ENCODE assay signal across 8 cellular contexts in the genomic region with DNA sequence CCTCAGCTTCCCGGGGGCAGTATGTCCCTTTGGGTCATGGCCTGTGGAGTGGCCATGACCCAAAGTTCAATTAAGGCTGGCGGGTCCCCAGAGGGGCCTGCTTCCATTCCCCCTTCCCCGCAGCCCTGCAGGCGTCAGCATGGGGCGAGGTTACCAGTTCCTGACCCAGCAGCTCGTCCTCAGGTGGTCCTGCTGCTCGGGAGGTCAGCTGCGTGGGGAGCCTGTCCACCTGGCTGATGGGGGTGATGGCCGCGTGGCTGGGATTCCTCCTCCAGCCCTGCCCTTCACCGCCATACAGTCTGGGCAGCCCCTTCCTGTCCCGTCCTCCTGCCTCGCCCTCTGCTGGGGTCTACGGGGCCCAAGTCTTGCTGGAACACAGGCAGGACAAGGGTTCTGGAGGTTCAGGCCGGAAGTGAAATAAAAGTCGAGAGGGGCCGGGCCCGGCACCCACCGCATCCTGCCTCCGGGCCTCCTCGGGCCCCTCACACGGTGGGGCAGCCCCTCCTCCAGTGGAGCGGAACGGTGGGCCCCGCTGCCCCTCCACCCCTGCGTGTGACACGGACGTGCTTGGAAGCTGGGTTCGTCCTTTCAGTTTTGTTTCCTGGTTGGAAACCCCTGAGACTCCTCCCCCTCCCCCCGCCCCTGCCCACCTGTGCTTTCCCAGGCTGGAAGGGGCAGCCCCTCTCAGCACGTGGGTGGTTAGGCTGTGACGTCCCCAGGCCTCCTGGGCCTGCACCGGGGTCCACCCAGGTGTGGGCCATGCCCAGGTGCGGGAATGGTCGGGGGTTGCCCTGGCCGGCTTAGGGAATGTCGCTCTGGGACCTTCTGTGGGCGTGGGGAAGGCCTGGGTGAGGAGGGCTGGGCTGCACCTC. TPM values are rescaled to one million over a fixed set of nuclear protein-coding genes. Genes with fewer than 3 reads are reported as not detected.
DNase-seq lines count a peak whose midpoint lies in the region; ATAC-seq and TF ChIP-seq lines count a peak whose summit lies in the region.

No MANE protein-coding gene starts in this region.

- H3K4me2 ChIP-seq in fibroblast of lung (ENCODE audit: extremely low read depth, insufficient read depth, low read length): peak overlapping the region; percentile 29

- POLR2A ChIA-PET in activated CD4-positive, alpha-beta memory T cell treated with anti-CD3 and anti-CD28 coated beads for 36 hours (lab: Charles Lee): interaction anchor here (0.6 to 12.3 kb wide), 21 partner anchors 8 to 200 kb away, joined by 3 to 298 read pairs (median 6); partner anchors contain the start of genes EXOC7, FOXJ1, RNF157 and SRP68

- no peak overlapping the region for H3K4me3 ChIP-seq in fibroblast of lung (replicated peaks in 1 of 4; ENCODE audit: control extremely low read depth in 1 of 4, insufficient read depth in 1 of 4, low read depth in 3 of 4, low read length in 4 of 4)

- DNase-seq in activated CD4-positive, alpha-beta memory T cell treated with anti-CD3 and anti-CD28 coated beads for 36 hours: peak; percentile 94
- DNase-seq in fibroblast of lung (ENCODE audit: low read depth in 2 of 2): no peak
- DNase-seq in stimulated activated CD4-positive, alpha-beta T cell treated with anti-CD3 and anti-CD28 coated beads, Interleukin-12 subunit alpha, Interleukin-12 subunit beta, amount 100 ng/mL, for 48 hours (ENCODE audit: low read depth in 2 of 3, low spot score in 1 of 3): peak; percentile 82 to 90 (median 86)
- DNase-seq in NCI-H2081 treated with DMSO at 0.1 percent for 48 hours (lab: John Stamatoyannopoulos, UW): no peak
- DNase-seq in OCI-M2 (lab: John Stamatoyannopoulos, UW; ENCODE audit: unreplicated experiment): no peak

- peaks cover 9% of the 10 kb centered on the region for H3K4me1 ChIP-seq in fibroblast of lung (ENCODE audit: control insufficient read depth, extremely low read depth, insufficient read depth, low read length)

- H3K9me3 Mint-ChIP-seq in activated CD4-positive, alpha-beta memory T cell treated with anti-CD3 and anti-CD28 coated beads for 36 hours: no peaks in the 10 kb centered on the region

- H3K27ac Mint-ChIP-seq in activated CD4-positive, alpha-beta memory T cell treated with anti-CD3 and anti-CD28 coated beads for 36 hours: peak overlapping the region; percentile 98

- H3K27ac ChIP-seq in fibroblast of lung (ENCODE audit: insufficient read depth, low read length): no peak overlapping the region

- H3K36me3 ChIP-seq in fibroblast of lung (ENCODE audit: control insufficient read depth, insufficient read depth, low read length): peaks cover 12% of the 10 kb centered on the region

- peaks cover 51% of the 10 kb centered on the region for H3K4me1 Mint-ChIP-seq in activated CD4-positive, alpha-beta memory T cell treated with anti-CD3 and anti-CD28 coated beads for 36 hours (ENCODE audit: low read depth)

- H3K79me2 ChIP-seq in fibroblast of lung (ENCODE audit: control insufficient read depth, insufficient read depth, low read length): peaks cover 24% of the 10 kb centered on the region

- H3K27me3 ChIP-seq in fibroblast of lung (ENCODE audit: control insufficient read depth, insufficient read depth, low read length): no peaks in the 10 kb centered on the region

- H3K4me3 Mint-ChIP-seq in activated CD4-positive, alpha-beta memory T cell treated with anti-CD3 and anti-CD28 coated beads for 36 hours: peak overlapping the region; percentile 85

- no peaks in the 10 kb centered on the region for H3K9me3 ChIP-seq in fibroblast of lung (ENCODE audit: control insufficient read depth, insufficient read depth, low read depth, low read length)

- H2AFZ ChIP-seq in fibroblast of lung (ENCODE audit: low read length): no peak overlapping the region

- intact Hi-C loops in activated CD4-positive, alpha-beta memory T cell treated with anti-CD3 and anti-CD28 coated beads for 36 hours (cut with micrococcal nuclease): loop anchor here (1.0 to 10.0 kb wide), 4 partner anchors 8 to 367 kb away; partner anchors contain the start of genes GALR2, MRPL38 and SRP68

- CTCF ChIA-PET in activated CD4-positive, alpha-beta memory T cell treated with anti-CD3 and anti-CD28 coated beads for 36 hours (lab: Charles Lee): interaction anchor here (0.8 to 5.0 kb wide), 8 partner anchors 8 to 151 kb away, joined by 3 to 38 read pairs (median 7); no protein-coding TSS in a partner anchor

- peaks cover 45% of the 10 kb centered on the region for H3K36me3 Mint-ChIP-seq in activated CD4-positive, alpha-beta memory T cell treated with anti-CD3 and anti-CD28 coated beads for 36 hours

- H4K20me1 ChIP-seq in fibroblast of lung (ENCODE audit: control insufficient read depth, extremely low read depth, insufficient read depth, low read length): no peaks in the 10 kb centered on the region

- no peak overlapping the region for H3K9ac ChIP-seq in fibroblast of lung (ENCODE audit: insufficient read depth, low read length)

- no peaks in the 10 kb centered on the region for H3K27me3 Mint-ChIP-seq in activated CD4-positive, alpha-beta memory T cell treated with anti-CD3 and anti-CD28 coated beads for 36 hours

- no peak for TF ChIP-seq CTCF in fibroblast of lung (conservative IDR thresholded peaks at IDR 0.05 in 1 of 2, IDR thresholded peaks at IDR 0.05 in 1 of 2; ENCODE audit: low read depth in 1 of 2, low read length in 2 of 2)

- peak; percentile 55 for ATAC-seq in GM19023 (IDR thresholded peaks at IDR 0.05; ENCODE audit: unreplicated experiment)
- ATAC-seq in HG03064 (IDR thresholded peaks at IDR 0.05; ENCODE audit: low read depth, unreplicated experiment): peak; percentile 39
- ATAC-seq in HG03565 (IDR thresholded peaks at IDR 0.05; ENCODE audit: unreplicated experiment): no peak

RNA-seq across cellular contexts. Expression of gene UBALD2, which starts 6.8 kb away (rescaled TPM):
- 100 to 1,000 TPM; 317 TPM for total RNA-seq in activated CD4-positive, alpha-beta memory T cell treated with anti-CD3 and anti-CD28 coated beads for 36 hours
- 2.6 and 7.3 TPM in 2 replicates for total RNA-seq in fibroblast of lung
- 4.1 and 9.4 TPM in 2 replicates for polyA plus RNA-seq in fibroblast of lung
- 15.3 and 26.4 TPM in 2 replicates for polyA plus RNA-seq in fibroblast of lung (2012)
- 14.1 and 21.4 TPM in 2 replicates for polyA minus RNA-seq in fibroblast of lung (ENCODE audit: low replicate concordance)

RNA-seq across cellular contexts. Expression of gene RNF157, which starts 31.6 kb away (rescaled TPM):
- total RNA-seq in activated CD4-positive, alpha-beta memory T cell treated with anti-CD3 and anti-CD28 coated beads for 36 hours: 10 to 100 TPM; 25.4 to 28.0 TPM
- total RNA-seq in fibroblast of lung: 0.51 and 3.1 TPM in 2 replicates
- 2.0 and 7.7 TPM in 2 replicates for polyA plus RNA-seq in fibroblast of lung
- polyA plus RNA-seq in fibroblast of lung (2012): 1.5 and 5.7 TPM in 2 replicates
- 1.5 and 5.5 TPM in 2 replicates for polyA minus RNA-seq in fibroblast of lung (ENCODE audit: low replicate concordance)

RNA-seq across cellular contexts. Expression of gene QRICH2, which starts 36.2 kb away (rescaled TPM):
- total RNA-seq in activated CD4-positive, alpha-beta memory T cell treated with anti-CD3 and anti-CD28 coated beads for 36 hours: 1 to 10 TPM; 1.0 to 1.1 TPM
- total RNA-seq in fibroblast of lung: 4.3 and 4.6 TPM in 2 replicates
- 0.26 and 0.42 TPM in 2 replicates for polyA plus RNA-seq in fibroblast of lung
- polyA plus RNA-seq in fibroblast of lung (2012): 0.20 and 0.54 TPM in 2 replicates
- 4.0 and 4.2 TPM in 2 replicates for polyA minus RNA-seq in fibroblast of lung (ENCODE audit: low replicate concordance)

Comparison
In these comparisons a context has a peak if more than half of its experiments do, and no peak if none do; other contexts are left out.
1. DNase-seq: peak in activated CD4-positive, alpha-beta memory T cell treated with anti-CD3 and anti-CD28 coated beads for 36 hours (single experiment) and stimulated activated CD4-positive, alpha-beta T cell treated with anti-CD3 and anti-CD28 coated beads, Interleukin-12 subunit alpha, Interleukin-12 subunit beta, amount 100 ng/mL, for 48 hours (3 of 3); none in fibroblast of lung (0 of 2), NCI-H2081 treated with DMSO at 0.1 percent for 48 hours (single experiment) and OCI-M2 (single experiment).
2. RNA of gene UBALD2, which starts 6.8 kb away (total RNA-seq): 317 TPM in activated CD4-positive, alpha-beta memory T cell treated with anti-CD3 and anti-CD28 coated beads for 36 hours; 2.6 to 7.3 TPM in fibroblast of lung; every median in the first group is over 10 times any median in the second.